Comparison of ENCODE assay signal across 16 cellular contexts in genomic region chr17:57938061-57938502, GRCh38. TPM values are rescaled to one million over a fixed set of nuclear protein-coding genes. Genes with fewer than 3 reads are reported as not detected.
DNase-seq lines count a peak whose midpoint lies in the region; ATAC-seq and TF ChIP-seq lines count a peak whose summit lies in the region.
"Had no signal": no experiment of that assay in that cellular context is flagged by ENCODE, and none has a peak within 500 bp of the region (broad histone marks: within the 10 kb centered on the region; RNA-seq: fewer than 3 reads in every experiment).

No MANE protein-coding gene starts in this region.

- TF ChIP-seq POLR2A in gastroesophageal sphincter (IDR thresholded peaks at IDR 0.05) (no peak), prostate gland (IDR thresholded peaks at IDR 0.05) (no peak)

- H3K36me3 Mint-ChIP-seq in natural killer cell (no peaks in the 10 kb centered on the region), chondrocyte (ENCODE audit: low read depth) (no peaks in the 10 kb centered on the region)
- H3K36me3 Mint-ChIP-seq: activated naive CD8-positive, alpha-beta T cell treated with anti-CD3 and anti-CD28 coated beads, Interleukin-2, amount 10 ng/mL, durations not matched to agents 7 days and 5 days; memory B cell had no signal

- no peaks in the 10 kb centered on the region for H3K9me3 Mint-ChIP-seq in natural killer cell
- H3K9me3 Mint-ChIP-seq in chondrocyte (ENCODE audit: low read depth), result no peaks in the 10 kb centered on the region
- H3K9me3 Mint-ChIP-seq: activated naive CD8-positive, alpha-beta T cell treated with anti-CD3 and anti-CD28 coated beads, Interleukin-2, amount 10 ng/mL, durations not matched to agents 7 days and 5 days; GM23338 had no signal

- H3K4me1 ChIP-seq in gastroesophageal sphincter, result peaks cover 20 to 100% (median 78%) of the 10 kb centered on the region in 3 donors
- peaks cover 37% of the 10 kb centered on the region for H3K4me1 ChIP-seq in prostate gland (replicated peaks)

- H3K9me3 ChIP-seq in gastroesophageal sphincter (no peaks in the 10 kb centered on the region), prostate gland (no peaks in the 10 kb centered on the region)

- no peak for ATAC-seq in gastroesophageal sphincter
- no peak for ATAC-seq in natural killer cell
- ATAC-seq: GM23338 had no signal

- TF ChIP-seq EP300 in gastroesophageal sphincter (IDR thresholded peaks at IDR 0.05), result no peak

- no peak overlapping the region for H3K4me3 Mint-ChIP-seq in natural killer cell
- H3K4me3 Mint-ChIP-seq in chondrocyte (ENCODE audit: unreplicated experiment), result no peak overlapping the region
- H3K4me3 Mint-ChIP-seq: activated naive CD8-positive, alpha-beta T cell treated with anti-CD3 and anti-CD28 coated beads, Interleukin-2, amount 10 ng/mL, durations not matched to agents 7 days and 5 days; GM23338; memory B cell had no signal

- TF ChIP-seq CTCF in gastroesophageal sphincter (IDR thresholded peaks at IDR 0.05) (no peak), prostate gland (IDR thresholded peaks at IDR 0.05) (no peak), natural killer cell (IDR thresholded peaks at IDR 0.05) (no peak), chondrocyte (IDR thresholded peaks at IDR 0.05) (no peak)

- WGBS in gastroesophageal sphincter (ENCODE audit: low coverage in 1 of 2), 2 donors, result 41 to 49% methylated on average over 7 of the region's 7 CpGs
- 38% methylated on average over 7 of the region's 7 CpGs for whole genome bisulfite sequencing in prostate gland

- no peak overlapping the region for H3K4me3 ChIP-seq in gastroesophageal sphincter
- no peak overlapping the region for H3K4me3 ChIP-seq in prostate gland
- H3K4me3 ChIP-seq: GM23338, skin epidermis had no signal

- intact Hi-C loops in prostate gland (cut with DNase I), result no loop called here
- intact Hi-C loops in natural killer cell (cut with micrococcal nuclease), result no loop called here

- H3K4me1 Mint-ChIP-seq in natural killer cell (peaks cover 0 to 6% of the 10 kb centered on the region in 2 donors), chondrocyte (ENCODE audit: low read depth) (peaks cover 45% of the 10 kb centered on the region)

- DNase-seq in DMS53 (lab: John Stamatoyannopoulos, UW), result peak; percentile 98
- peak; percentile 74 for DNase-seq in NCI-H82 (lab: John Stamatoyannopoulos, UW)
- no peak for DNase-seq in prostate gland (ENCODE audit: low spot score)
- DNase-seq in natural killer cell, result no peak
- DNase-seq in occipital lobe (lab: John Stamatoyannopoulos, UW), result no peak
- no peak for DNase-seq in chondrocyte (ENCODE audit: low spot score)
- no peak for DNase-seq in activated naive CD4-positive, alpha-beta T cell treated with Interleukin-2 at 50 U/mL for 16 hours
- DNase-seq: activated naive CD8-positive, alpha-beta T cell treated with anti-CD3 and anti-CD28 coated beads, Interleukin-2, amount 10 ng/mL, durations not matched to agents 7 days and 5 days; C1 segment of cervical spinal cord; head of caudate nucleus; NCI-H2081 treated with DMSO at 0.1 percent for 48 hours; T-helper 9 cell had no signal

- no peak overlapping the region for H3K27ac Mint-ChIP-seq in natural killer cell
- no peak overlapping the region for H3K27ac Mint-ChIP-seq in chondrocyte (ENCODE audit: unreplicated experiment)
- H3K27ac Mint-ChIP-seq: activated naive CD8-positive, alpha-beta T cell treated with anti-CD3 and anti-CD28 coated beads, Interleukin-2, amount 10 ng/mL, durations not matched to agents 7 days and 5 days; GM23338; memory B cell had no signal

- peak overlapping the region; percentile 95 to 100 (median 98) for H3K27ac ChIP-seq in gastroesophageal sphincter
- H3K27ac ChIP-seq in prostate gland, result peak overlapping the region; percentile 27 to 89
- H3K27ac ChIP-seq: skin epidermis had no signal

- H3K27me3 ChIP-seq in gastroesophageal sphincter (no peaks in the 10 kb centered on the region), prostate gland (replicated peaks; ENCODE audit: insufficient read depth) (no peaks in the 10 kb centered on the region)

- H3K36me3 ChIP-seq in gastroesophageal sphincter (no peaks in the 10 kb centered on the region), prostate gland (no peaks in the 10 kb centered on the region)

- H3K27me3 Mint-ChIP-seq in natural killer cell (ENCODE audit: low read depth in 2 of 2), result peaks cover 21 to 23% of the 10 kb centered on the region in 2 donors
- no peaks in the 10 kb centered on the region for H3K27me3 Mint-ChIP-seq in chondrocyte (ENCODE audit: low read depth)

RNA-seq across cellular contexts. Expression of gene CUEDC1, which starts 17.1 kb away (rescaled TPM):
- 10 to 100 TPM; 35.7 to 60.3 (median 45.6) TPM for total RNA-seq in gastroesophageal sphincter
- total RNA-seq in prostate gland, result 10 to 100 TPM; 33.0 to 44.9 TPM
- 1 to 10 TPM; 1.5 to 3.7 (median 2.6) TPM for total RNA-seq in natural killer cell
- total RNA-seq in occipital lobe, result 10.9 TPM
- total RNA-seq in chondrocyte, result 32.9 to 47.7 TPM (median 41.9 TPM) in 3 replicates

RNA-seq across cellular contexts. Expression of gene VEZF1, which starts 50.0 kb away (rescaled TPM):
- 100 to 1,000 TPM; 115 to 148 (median 132) TPM for total RNA-seq in gastroesophageal sphincter
- 10 to 100 TPM; 84.9 to 91.1 TPM for total RNA-seq in prostate gland
- 10 to 100 TPM; 49.8 to 64.6 (median 63.4) TPM for total RNA-seq in natural killer cell
- total RNA-seq in occipital lobe, result 71.1 TPM
- 26.6 to 43.6 TPM (median 39.6 TPM) in 3 replicates for total RNA-seq in chondrocyte

Comparison
In these comparisons a context has a peak if more than half of its experiments do, and no peak if none do; other contexts are left out.
1. DNase-seq: peak in DMS53 (single experiment) and NCI-H82 (single experiment); none in prostate gland (single experiment), natural killer cell (single experiment), occipital lobe (single experiment), chondrocyte (single experiment) and activated naive CD4-positive, alpha-beta T cell treated with Interleukin-2 at 50 U/mL for 16 hours (single experiment).